ENCODE assay signal across 27 cellular contexts in genomic region chr15:44099671-44100070, GRCh38.
DNase-seq lines count a peak whose midpoint lies in the region; ATAC-seq and TF ChIP-seq lines count a peak whose summit lies in the region.
"Had no signal": no experiment of that assay in that cellular context is flagged by ENCODE, and none has a peak within 500 bp of the region (broad histone marks: within the 10 kb centered on the region; RNA-seq: fewer than 3 reads in every experiment).

No MANE protein-coding gene starts in this region.

- H3K4me1 ChIP-seq in adipocyte (ENCODE audit: control insufficient read depth, insufficient read depth, low read length): peaks cover 51% of the 10 kb centered on the region
- peaks cover 2 to 3% of the 10 kb centered on the region in 2 donors for H3K4me1 ChIP-seq in aorta (ENCODE audit: control insufficient read depth in 1 of 2, insufficient read depth in 2 of 2, low read length in 2 of 2)
- H3K4me1 ChIP-seq in esophagus muscularis mucosa: peaks cover 5 to 20% (median 12%) of the 10 kb centered on the region in 4 donors
- H3K4me1 ChIP-seq: psoas muscle had no signal

- DNase-seq in GM04503 (ENCODE audit: low read depth) (peak; percentile 43), adipocyte (ENCODE audit: low read depth) (peak; percentile 83), fibroblast of pulmonary artery (ENCODE audit: low read depth) (peak; percentile 37), aorta (no peak), esophagus muscularis mucosa (ENCODE audit: extremely low spot score) (no peak)
- no peak for DNase-seq in activated naive CD4-positive, alpha-beta T cell treated with anti-CD3 and anti-CD28 coated beads for 36 hours
- DNase-seq: activated CD4-positive, alpha-beta T cell treated with anti-CD3 and anti-CD28 coated beads, Interleukin-2, amount 50 U/mL, for 4 hours; activated CD8-positive, alpha-beta memory T cell treated with anti-CD3 and anti-CD28 coated beads, Interleukin-2, amount 10 ng/mL, durations not matched to agents 7 days and 5 days; activated naive CD4-positive, alpha-beta T cell treated with Interleukin-2 at 50 U/mL for 16 hours; activated T-cell treated with anti-CD3 and anti-CD28 coated beads, Interleukin-2, amount 50 U/mL, for 48 hours; amniotic stem cell; DMS79; effector CD4-positive, alpha-beta T cell; foreskin melanocyte; GF-D8; heart left ventricle; KBM-7; left ventricle myocardium superior; NCI-H1092 treated with DMSO at 0.1 percent for 48 hours; NCI-H1694 treated with DMSO at 0.1 percent for 48 hours; NCI-H446 treated with DMSO at 0.1 percent for 48 hours; psoas muscle; sigmoid colon; stimulated activated CD4-positive, alpha-beta T cell treated with anti-CD3 and anti-CD28 coated beads, Interleukin-4, amount 100 ng/mL, for 24 hours; trophoblast cell had no signal

- H3K9me3 ChIP-seq in adipocyte (ENCODE audit: control insufficient read depth, low read length) (no peaks in the 10 kb centered on the region), aorta (ENCODE audit: control insufficient read depth, low read length) (no peaks in the 10 kb centered on the region), esophagus muscularis mucosa (no peaks in the 10 kb centered on the region)
- H3K9me3 ChIP-seq: heart left ventricle, psoas muscle, sigmoid colon had no signal

- H3K36me3 Mint-ChIP-seq in activated naive CD4-positive, alpha-beta T cell treated with anti-CD3 and anti-CD28 coated beads for 36 hours (ENCODE audit: low read depth): no peaks in the 10 kb centered on the region
- H3K36me3 Mint-ChIP-seq: activated CD8-positive, alpha-beta memory T cell treated with anti-CD3 and anti-CD28 coated beads, Interleukin-2, amount 10 ng/mL, durations not matched to agents 7 days and 5 days had no signal

- H3K4me1 Mint-ChIP-seq in activated naive CD4-positive, alpha-beta T cell treated with anti-CD3 and anti-CD28 coated beads for 36 hours (ENCODE audit: low read depth): no peaks in the 10 kb centered on the region
- H3K4me1 Mint-ChIP-seq: activated CD8-positive, alpha-beta memory T cell treated with anti-CD3 and anti-CD28 coated beads, Interleukin-2, amount 10 ng/mL, durations not matched to agents 7 days and 5 days had no signal

- no peak overlapping the region for H3K4me3 Mint-ChIP-seq in activated naive CD4-positive, alpha-beta T cell treated with anti-CD3 and anti-CD28 coated beads for 36 hours
- H3K4me3 Mint-ChIP-seq: activated CD8-positive, alpha-beta memory T cell treated with anti-CD3 and anti-CD28 coated beads, Interleukin-2, amount 10 ng/mL, durations not matched to agents 7 days and 5 days; T-helper 1 cell treated with Interleukin-12 subunit alpha and Interleukin-12 subunit beta and Interleukin-4 antibody, amounts not matched to agents 30 μg/mL and 1 μg/mL, for 36 hours had no signal

- H3K36me3 ChIP-seq in adipocyte (ENCODE audit: control insufficient read depth, insufficient read depth, low read length, severe bottlenecking): no peaks in the 10 kb centered on the region
- H3K36me3 ChIP-seq in aorta (ENCODE audit: control insufficient read depth in 1 of 2, insufficient read depth in 2 of 2, low read length in 1 of 2): no peaks in the 10 kb centered on the region
- H3K36me3 ChIP-seq in esophagus muscularis mucosa: no peaks in the 10 kb centered on the region
- H3K36me3 ChIP-seq: heart left ventricle, sigmoid colon had no signal

- H3K27me3 ChIP-seq in adipocyte (replicated peaks; ENCODE audit: control insufficient read depth, insufficient read depth, low read length) (no peaks in the 10 kb centered on the region), aorta (ENCODE audit: control insufficient read depth in 1 of 2, insufficient read depth in 2 of 2, low read length in 1 of 2) (no peaks in the 10 kb centered on the region), esophagus muscularis mucosa (no peaks in the 10 kb centered on the region)
- H3K27me3 ChIP-seq: heart left ventricle, sigmoid colon had no signal

- intact Hi-C loops in aorta (cut with DNase I) (no loop called here), esophagus muscularis mucosa (cut with DNase I) (no loop called here)
- intact Hi-C loops in activated naive CD4-positive, alpha-beta T cell treated with anti-CD3 and anti-CD28 coated beads for 36 hours (cut with micrococcal nuclease): no loop called here

- TF ChIP-seq EP300 in esophagus muscularis mucosa (IDR thresholded peaks at IDR 0.05): no peak

- H3K27ac Mint-ChIP-seq in activated naive CD4-positive, alpha-beta T cell treated with anti-CD3 and anti-CD28 coated beads for 36 hours: no peak overlapping the region
- H3K27ac Mint-ChIP-seq: activated CD8-positive, alpha-beta memory T cell treated with anti-CD3 and anti-CD28 coated beads, Interleukin-2, amount 10 ng/mL, durations not matched to agents 7 days and 5 days; T-helper 1 cell treated with Interleukin-12 subunit alpha and Interleukin-12 subunit beta and Interleukin-4 antibody, amounts not matched to agents 30 μg/mL and 1 μg/mL, for 36 hours had no signal

- H3K27me3 Mint-ChIP-seq in activated naive CD4-positive, alpha-beta T cell treated with anti-CD3 and anti-CD28 coated beads for 36 hours (ENCODE audit: low read depth): peaks cover 2% of the 10 kb centered on the region

- no peaks in the 10 kb centered on the region for H3K9me3 Mint-ChIP-seq in activated naive CD4-positive, alpha-beta T cell treated with anti-CD3 and anti-CD28 coated beads for 36 hours
- H3K9me3 Mint-ChIP-seq: T-helper 1 cell treated with Interleukin-12 subunit alpha and Interleukin-12 subunit beta and Interleukin-4 antibody, amounts not matched to agents 30 μg/mL and 1 μg/mL, for 36 hours had no signal

- WGBS in aorta, 2 donors: 8 to 11% methylated on average over 1 of the region's 1 CpG
- 76% methylated on average over 1 of the region's 1 CpG for WGBS in esophagus muscularis mucosa

- TF ChIP-seq CTCF in fibroblast of pulmonary artery (IDR thresholded peaks at IDR 0.05; ENCODE audit: low read length, missing control alignments): no peak
- no peak for TF ChIP-seq CTCF in esophagus muscularis mucosa (IDR thresholded peaks at IDR 0.05)

- no peak overlapping the region for H3K9ac ChIP-seq in adipocyte (ENCODE audit: low read length)

- H3K4me3 ChIP-seq in adipocyte (ENCODE audit: low read length) (no peak overlapping the region), fibroblast of pulmonary artery (replicated peaks; ENCODE audit: low read depth, low read length) (no peak overlapping the region), aorta (ENCODE audit: low read length in 2 of 2) (no peak overlapping the region), esophagus muscularis mucosa (no peak overlapping the region)
- H3K4me3 ChIP-seq: heart left ventricle, psoas muscle, sigmoid colon had no signal

- CTCF ChIA-PET in activated naive CD4-positive, alpha-beta T cell treated with anti-CD3 and anti-CD28 coated beads for 36 hours (lab: Charles Lee): interaction anchor here (0.6 to 1.0 kb wide), 2 partner anchors 15 to 188 kb away, joined by 3 to 5 read pairs; no protein-coding TSS in a partner anchor

- ATAC-seq in aorta (ENCODE audit: low FRiP score) (peak; percentile 49), GM18505 (IDR thresholded peaks at IDR 0.05; ENCODE audit: unreplicated experiment) (no peak)
- ATAC-seq: activated CD8-positive, alpha-beta memory T cell treated with anti-CD3 and anti-CD28 coated beads, Interleukin-2, amount 10 ng/mL, durations not matched to agents 7 days and 5 days; heart left ventricle; left ventricle myocardium superior; psoas muscle had no signal

- H3K27ac ChIP-seq in aorta (ENCODE audit: low read depth in 1 of 2, low read length in 2 of 2) (no peak overlapping the region), esophagus muscularis mucosa (replicated peaks in 1 of 4) (no peak overlapping the region)
- H3K27ac ChIP-seq: heart left ventricle, psoas muscle, sigmoid colon had no signal

- TF ChIP-seq POLR2A in esophagus muscularis mucosa (IDR thresholded peaks at IDR 0.05; ENCODE audit: low read depth) (no peak), GM18505 (IDR thresholded peaks at IDR 0.05; ENCODE audit: borderline replicate concordance, extremely low read depth, insufficient read depth, insufficient read length) (no peak)

Comparison
In these comparisons a context has a peak if more than half of its experiments do, and no peak if none do; other contexts are left out.
1. DNase-seq: peak in GM04503 (single experiment), adipocyte (single experiment) and fibroblast of pulmonary artery (single experiment); none in aorta (0 of 2), esophagus muscularis mucosa (single experiment) and activated naive CD4-positive, alpha-beta T cell treated with anti-CD3 and anti-CD28 coated beads for 36 hours (single experiment).